ENCODE assay signal across 1 cellular context in the genomic region with DNA sequence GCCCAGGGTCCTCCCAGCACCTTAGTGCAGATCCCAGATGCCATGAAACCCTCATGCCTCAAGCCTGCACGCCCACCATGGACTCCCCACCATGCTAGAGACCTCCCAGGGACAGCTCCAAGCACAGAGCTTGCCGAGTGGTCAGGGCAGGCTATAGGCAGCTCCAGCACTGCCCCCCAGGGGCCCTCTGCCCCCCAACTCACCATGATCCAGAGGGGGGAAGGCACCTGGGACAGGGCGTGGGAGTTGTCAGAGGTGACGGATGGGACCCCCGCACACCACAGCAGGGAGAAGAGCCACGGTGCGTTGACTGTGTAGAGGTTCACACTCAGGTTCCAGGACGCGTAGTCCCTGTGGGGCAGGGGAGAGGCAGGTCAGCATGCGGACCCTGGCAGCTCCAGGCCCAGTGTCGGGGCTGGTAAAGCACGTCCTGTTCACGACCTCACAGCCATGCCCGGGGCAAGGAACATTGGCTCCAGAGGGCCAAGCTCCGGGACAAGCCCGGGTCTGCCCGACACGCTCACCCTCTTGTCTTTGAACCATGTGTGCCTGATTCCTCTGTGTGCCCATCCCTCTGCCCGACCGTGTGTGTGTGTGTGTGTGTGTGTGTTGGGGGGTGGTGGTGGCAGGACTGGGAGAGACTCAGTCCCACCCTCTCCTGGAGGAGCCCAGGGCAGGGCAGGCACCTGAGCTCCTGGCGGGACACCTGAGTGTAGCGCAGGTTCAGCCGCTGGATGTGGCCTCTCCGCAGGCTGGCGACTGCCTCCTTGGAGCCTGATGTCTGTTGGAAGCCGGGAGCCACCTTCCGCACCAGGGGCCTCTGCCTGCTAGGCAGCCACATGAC.
TF ChIP-seq lines count a peak whose summit lies in the region.

No MANE protein-coding gene starts in this region.

TF ChIP-seq in K562, 482 proteins besides CTCF, POLR2A, EP300 and RAD21:
- TF ChIP-seq ZNF77 (CRISPR knock-in tag; IDR thresholded peaks at IDR 0.05) = no peak
- 0 out of 2 replicates have a peak, but pooled peaks have one; percentile 24 for TF ChIP-seq POLR2G (IDR thresholded peaks at IDR 0.05; ENCODE audit: low read depth, low read length)
- TF ChIP-seq NFATC3 (IDR thresholded peaks at IDR 0.05) = no peak
- TF ChIP-seq ZNF436 (CRISPR knock-in tag; IDR thresholded peaks at IDR 0.05) = no peak
- TF ChIP-seq KDM4B (IDR thresholded peaks at IDR 0.05; ENCODE audit: borderline replicate concordance in 2 of 2, low read depth in 1 of 2) = no peak
- no peak for TF ChIP-seq SRSF9 (IDR thresholded peaks at IDR 0.05; ENCODE audit: borderline replicate concordance, low read depth, low read length)
- no peak for TF ChIP-seq ZBTB1 (CRISPR knock-in tag; IDR thresholded peaks at IDR 0.05; ENCODE audit: borderline replicate concordance, low read depth)
- TF ChIP-seq ZNF282 (CRISPR knock-in tag; IDR thresholded peaks at IDR 0.05) = no peak
